Comparison of ENCODE assay signal across 27 cellular contexts in genomic region chr9:131153585-131153984, GRCh38.
"Had no signal": no experiment of that assay in that cellular context is flagged by ENCODE, and none has a peak within 500 bp of the region (broad histone marks: within the 10 kb centered on the region; RNA-seq: fewer than 3 reads in every experiment).

No MANE protein-coding gene starts in this region.

- DNase-seq: activated CD4-positive, alpha-beta T cell treated with anti-CD3 and anti-CD28 coated beads, Interleukin-2, amount 10 ng/mL, durations not matched to agents 24 days and 14 days; activated CD4-positive, alpha-beta T cell treated with anti-CD3 and anti-CD28 coated beads, Interleukin-2, amount 50 U/mL, for 4 hours; activated CD8-positive, alpha-beta T cell treated with anti-CD3 and anti-CD28 coated beads for 36 hours; activated effector memory CD4-positive, alpha-beta T cell treated with Interleukin-2 at 50 U/mL for 16 hours; activated naive CD4-positive, alpha-beta T cell treated with anti-CD3 and anti-CD28 coated beads, Interleukin-2, amount 10 ng/mL, durations not matched to agents 7 days and 5 days; activated naive CD8-positive, alpha-beta T cell treated with anti-CD3 and anti-CD28 coated beads for 36 hours; activated T-cell treated with anti-CD3 and anti-CD28 coated beads, Interleukin-2, amount 50 U/mL, for 4 hours; amniotic stem cell; Karpas-422; NCI-H1048; NCI-H1436 treated with DMSO at 0.1 percent for 48 hours; NCI-H1694 treated with DMSO at 0.1 percent for 48 hours; NCI-H2029; NCI-H2107; NCI-H2171; NCI-H510A; NCI-H526; NCI-H748 treated with DMSO at 0.1 percent for 48 hours; OCI-M1; SHP77; SK-N-SH had no signal

- H3K9me2 ChIP-seq: SK-N-SH had no signal

- ATAC-seq: activated CD8-positive, alpha-beta T cell treated with anti-CD3 and anti-CD28 coated beads for 36 hours; activated T-cell treated with anti-CD3 and anti-CD28 coated beads, Interleukin-2, amount 50 U/mL, for 4 hours had no signal

- H3K27ac ChIP-seq: ascending aorta, breast epithelium, SJSA1 had no signal

- H3K4me2 ChIP-seq: SK-N-SH had no signal

- H3K9me3 Mint-ChIP-seq: activated CD4-positive, alpha-beta T cell treated with anti-CD3 and anti-CD28 coated beads, Interleukin-2, amount 10 ng/mL, durations not matched to agents 24 days and 14 days; activated CD8-positive, alpha-beta T cell treated with anti-CD3 and anti-CD28 coated beads for 36 hours; activated naive CD4-positive, alpha-beta T cell treated with anti-CD3 and anti-CD28 coated beads, Interleukin-2, amount 10 ng/mL, durations not matched to agents 7 days and 5 days; activated naive CD8-positive, alpha-beta T cell treated with anti-CD3 and anti-CD28 coated beads for 36 hours; activated T-cell treated with anti-CD3 and anti-CD28 coated beads, Interleukin-2, amount 50 U/mL, for 4 hours; activated T-helper 1 cell treated with anti-CD3 and anti-CD28 coated beads, Interleukin-12 subunit alpha, Interleukin-12 subunit beta, Interleukin-2, Interleukin-4 antibody, amounts not matched to agents 30 ng/mL and 10 ng/mL and 1 ng/mL, durations not matched to agents 14 hours and 24 hours and 36 hours; T-helper 1 cell treated with Interleukin-12 subunit alpha and Interleukin-12 subunit beta and Interleukin-4 antibody, amounts not matched to agents 30 μg/mL and 1 μg/mL, for 36 hours; T-helper 2 cell treated with Interferon-gamma antibody and Interleukin-4, amounts not matched to agents 5 μg/mL and 100 μg/mL, for 36 hours had no signal

- H3K27me3 Mint-ChIP-seq: activated CD4-positive, alpha-beta T cell treated with anti-CD3 and anti-CD28 coated beads, Interleukin-2, amount 10 ng/mL, durations not matched to agents 24 days and 14 days; activated CD8-positive, alpha-beta T cell treated with anti-CD3 and anti-CD28 coated beads for 36 hours; activated naive CD4-positive, alpha-beta T cell treated with anti-CD3 and anti-CD28 coated beads, Interleukin-2, amount 10 ng/mL, durations not matched to agents 7 days and 5 days; activated naive CD8-positive, alpha-beta T cell treated with anti-CD3 and anti-CD28 coated beads for 36 hours had no signal

- H3K4me3 ChIP-seq: ascending aorta, breast epithelium, SJSA1 had no signal

- H3K9ac ChIP-seq: SK-N-SH had no signal

- H3K4me3 Mint-ChIP-seq: activated CD4-positive, alpha-beta T cell treated with anti-CD3 and anti-CD28 coated beads, Interleukin-2, amount 10 ng/mL, durations not matched to agents 24 days and 14 days; activated CD8-positive, alpha-beta T cell treated with anti-CD3 and anti-CD28 coated beads for 36 hours; activated naive CD4-positive, alpha-beta T cell treated with anti-CD3 and anti-CD28 coated beads, Interleukin-2, amount 10 ng/mL, durations not matched to agents 7 days and 5 days; activated naive CD8-positive, alpha-beta T cell treated with anti-CD3 and anti-CD28 coated beads for 36 hours; activated T-cell treated with anti-CD3 and anti-CD28 coated beads, Interleukin-2, amount 50 U/mL, for 4 hours; activated T-helper 1 cell treated with anti-CD3 and anti-CD28 coated beads, Interleukin-12 subunit alpha, Interleukin-12 subunit beta, Interleukin-2, Interleukin-4 antibody, amounts not matched to agents 30 ng/mL and 10 ng/mL and 1 ng/mL, durations not matched to agents 14 hours and 24 hours and 36 hours; T-helper 1 cell treated with Interleukin-12 subunit alpha and Interleukin-12 subunit beta and Interleukin-4 antibody, amounts not matched to agents 30 μg/mL and 1 μg/mL, for 36 hours; T-helper 2 cell treated with Interferon-gamma antibody and Interleukin-4, amounts not matched to agents 5 μg/mL and 100 μg/mL, for 36 hours had no signal

- H3K4me1 ChIP-seq: ascending aorta, breast epithelium, SJSA1 had no signal

- H3K27ac Mint-ChIP-seq: activated CD4-positive, alpha-beta T cell treated with anti-CD3 and anti-CD28 coated beads, Interleukin-2, amount 10 ng/mL, durations not matched to agents 24 days and 14 days; activated CD8-positive, alpha-beta T cell treated with anti-CD3 and anti-CD28 coated beads for 36 hours; activated naive CD4-positive, alpha-beta T cell treated with anti-CD3 and anti-CD28 coated beads, Interleukin-2, amount 10 ng/mL, durations not matched to agents 7 days and 5 days; activated naive CD8-positive, alpha-beta T cell treated with anti-CD3 and anti-CD28 coated beads for 36 hours; activated T-helper 1 cell treated with anti-CD3 and anti-CD28 coated beads, Interleukin-12 subunit alpha, Interleukin-12 subunit beta, Interleukin-2, Interleukin-4 antibody, amounts not matched to agents 30 ng/mL and 10 ng/mL and 1 ng/mL, durations not matched to agents 14 hours and 24 hours and 36 hours; T-helper 1 cell treated with Interleukin-12 subunit alpha and Interleukin-12 subunit beta and Interleukin-4 antibody, amounts not matched to agents 30 μg/mL and 1 μg/mL, for 36 hours; T-helper 2 cell treated with Interferon-gamma antibody and Interleukin-4, amounts not matched to agents 5 μg/mL and 100 μg/mL, for 36 hours had no signal

- H3K9me3 ChIP-seq: ascending aorta, breast epithelium, SJSA1, SK-N-SH had no signal

- H3K27me3 ChIP-seq: ascending aorta, breast epithelium, SJSA1 had no signal
